27 cellular contexts compared by ENCODE assay signal in the genomic region with DNA sequence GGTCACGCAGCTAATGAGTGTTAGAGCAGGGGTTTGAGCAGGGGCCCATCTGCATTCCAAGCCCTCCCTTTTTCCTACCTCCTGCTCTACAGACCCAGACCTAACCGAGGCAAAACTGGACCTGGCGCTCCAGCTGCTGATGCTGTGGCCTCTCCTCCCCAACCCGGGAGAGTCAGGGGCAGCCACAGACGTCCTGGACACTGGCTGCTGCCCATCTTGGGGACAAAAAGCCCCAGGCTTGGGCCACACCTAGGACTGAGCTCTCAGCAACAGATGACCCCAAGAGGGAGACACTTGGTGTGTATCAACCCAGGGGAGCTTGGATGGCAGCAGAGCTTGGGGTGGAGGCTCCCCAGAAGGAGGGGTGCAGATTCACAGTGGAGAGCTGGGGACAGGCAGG.
"Had no signal": no experiment of that assay in that cellular context is flagged by ENCODE, and none has a peak within 500 bp of the region (broad histone marks: within the 10 kb centered on the region; RNA-seq: fewer than 3 reads in every experiment).

No MANE protein-coding gene starts in this region.

- H3K79me2 ChIP-seq: parathyroid adenoma had no signal

- H3K4me3 ChIP-seq: heart left ventricle, left ventricle myocardium inferior, lung, mucosa of descending colon, right atrium auricular region, tibial nerve, uterus had no signal

- H3K9me3 Mint-ChIP-seq: memory B cell; natural killer cell treated with Interleukin-12 subunit alpha and Interleukin-12 subunit beta and Interleukin-15 and Interleukin-18, amount 100 ng/mL, for 72 hours; stimulated activated memory B cell treated with anti-CD40 and anti-IgM and Interleukin-4, amounts not matched to agents 10 μg/mL and 1 μg/mL and 100 μg/mL, for 72 hours; stimulated activated naive CD8-positive, alpha-beta T cell treated with anti-CD3 and anti-CD28 coated beads, Interleukin-15, amount 100 ng/mL, for 72 hours; type B pancreatic cell had no signal

- H3K27ac Mint-ChIP-seq: immature natural killer cell; memory B cell; naive thymus-derived CD4-positive, alpha-beta T cell; natural killer cell treated with Interleukin-12 subunit alpha and Interleukin-12 subunit beta and Interleukin-15 and Interleukin-18, amount 100 ng/mL, for 72 hours; progenitor cell of endocrine pancreas; stimulated activated memory B cell treated with anti-CD40 and anti-IgM and Interleukin-4, amounts not matched to agents 10 μg/mL and 1 μg/mL and 100 μg/mL, for 72 hours; stimulated activated naive CD8-positive, alpha-beta T cell treated with anti-CD3 and anti-CD28 coated beads, Interleukin-15, amount 100 ng/mL, for 72 hours; type B pancreatic cell had no signal

- H3K4me3 Mint-ChIP-seq: immature natural killer cell; memory B cell; naive thymus-derived CD4-positive, alpha-beta T cell; natural killer cell treated with Interleukin-12 subunit alpha and Interleukin-12 subunit beta and Interleukin-15 and Interleukin-18, amount 100 ng/mL, for 72 hours; stimulated activated memory B cell treated with anti-CD40 and anti-IgM and Interleukin-4, amounts not matched to agents 10 μg/mL and 1 μg/mL and 100 μg/mL, for 72 hours; stimulated activated naive CD8-positive, alpha-beta T cell treated with anti-CD3 and anti-CD28 coated beads, Interleukin-15, amount 100 ng/mL, for 72 hours; type B pancreatic cell had no signal

- H3K4me1 Mint-ChIP-seq: immature natural killer cell; memory B cell; naive thymus-derived CD4-positive, alpha-beta T cell; stimulated activated memory B cell treated with anti-CD40 and anti-IgM and Interleukin-4, amounts not matched to agents 10 μg/mL and 1 μg/mL and 100 μg/mL, for 72 hours; stimulated activated naive CD8-positive, alpha-beta T cell treated with anti-CD3 and anti-CD28 coated beads, Interleukin-15, amount 100 ng/mL, for 72 hours had no signal

- H3K4me1 ChIP-seq: heart left ventricle, left ventricle myocardium inferior, parathyroid adenoma, right atrium auricular region, tibial nerve, uterus had no signal

- ATAC-seq: heart left ventricle; mucosa of descending colon; naive thymus-derived CD4-positive, alpha-beta T cell; natural killer cell treated with Interleukin-12 subunit alpha and Interleukin-12 subunit beta and Interleukin-15 and Interleukin-18, amount 100 ng/mL, for 72 hours; sciatic nerve; stimulated activated memory B cell treated with anti-CD40 and anti-IgM and Interleukin-4, amounts not matched to agents 10 μg/mL and 1 μg/mL and 100 μg/mL, for 72 hours; stimulated activated naive CD8-positive, alpha-beta T cell treated with anti-CD3 and anti-CD28 coated beads, Interleukin-15, amount 100 ng/mL, for 72 hours had no signal

- H3K27ac ChIP-seq: heart left ventricle, left ventricle myocardium inferior, parathyroid adenoma, right atrium auricular region, tibial nerve, uterus had no signal

- H3K36me3 ChIP-seq: heart left ventricle, left ventricle myocardium inferior, right atrium auricular region, tibial nerve, uterus had no signal

- H3K9ac ChIP-seq: parathyroid adenoma had no signal

- H3K27me3 Mint-ChIP-seq: stimulated activated memory B cell treated with anti-CD40 and anti-IgM and Interleukin-4, amounts not matched to agents 10 μg/mL and 1 μg/mL and 100 μg/mL, for 72 hours had no signal

- H3K36me3 Mint-ChIP-seq: immature natural killer cell; memory B cell; naive thymus-derived CD4-positive, alpha-beta T cell; natural killer cell treated with Interleukin-12 subunit alpha and Interleukin-12 subunit beta and Interleukin-15 and Interleukin-18, amount 100 ng/mL, for 72 hours; stimulated activated memory B cell treated with anti-CD40 and anti-IgM and Interleukin-4, amounts not matched to agents 10 μg/mL and 1 μg/mL and 100 μg/mL, for 72 hours; type B pancreatic cell had no signal

- H3K9me3 ChIP-seq: heart left ventricle, left ventricle myocardium inferior, mucosa of descending colon, right atrium auricular region, tibial nerve, uterus had no signal

- DNase-seq: heart left ventricle; hypothalamus; immature natural killer cell; left ventricle myocardium inferior; midbrain; mucosa of descending colon; naive thymus-derived CD4-positive, alpha-beta T cell; nucleus accumbens; small intestine; stimulated activated CD4-positive, alpha-beta T cell treated with anti-CD3 and anti-CD28 coated beads, Interleukin-1b, Interleukin-23, amount 100 ng/mL, for 48 hours; stimulated activated CD4-positive, alpha-beta T cell treated with anti-CD3 and anti-CD28 coated beads, Interleukin-2, amount 100 ng/mL, for 48 hours; stimulated activated CD4-positive, alpha-beta T cell treated with anti-CD3 and anti-CD28 coated beads, Interleukin-4, amount 100 ng/mL, for 4 hours; stimulated activated CD8-positive, alpha-beta memory T cell treated with anti-CD3 and anti-CD28 coated beads, Interleukin-4, amount 100 ng/mL, for 48 hours; stimulated activated naive CD4-positive, alpha-beta T cell treated with Interleukin-2 at 50 U/mL for 16 hours; stimulated activated naive CD8-positive, alpha-beta T cell treated with anti-CD3 and anti-CD28 coated beads, Interleukin-15, amount 100 ng/mL, for 72 hours; substantia nigra; uterus had no signal

- H2AFZ ChIP-seq: parathyroid adenoma had no signal

- H3K27me3 ChIP-seq: right atrium auricular region, uterus had no signal
